ENCODE assay signal across 8 cellular contexts in genomic region chr17:8125196-8125946, GRCh38. TPM values are rescaled to one million over a fixed set of nuclear protein-coding genes. Genes with fewer than 3 reads are reported as not detected.
A peak's percentile ranks its signal among the peaks of the same experiment; 100 is the strongest.
DNase-seq lines count a peak whose midpoint lies in the region; ATAC-seq and TF ChIP-seq lines count a peak whose summit lies in the region.

No MANE protein-coding gene starts in this region.

- peak; percentile 34 for TF ChIP-seq POLR2A in GM19099 (IDR thresholded peaks at IDR 0.05; ENCODE audit: extremely low read depth, insufficient read length, low read depth)

- H3K4me1 ChIP-seq in lung (ENCODE audit: control insufficient read depth in 2 of 2, insufficient read depth in 2 of 2, low read length in 2 of 2) = peaks cover 0 to 36% of the 10 kb centered on the region in 2 donors

- no peaks in the 10 kb centered on the region for H3K9me3 ChIP-seq in lung (ENCODE audit: control insufficient read depth in 2 of 2, insufficient read depth in 1 of 2, low read length in 1 of 2)

- H3K27ac ChIP-seq in lung (ENCODE audit: low read depth in 1 of 2, low read length in 1 of 2) = no peak overlapping the region

- DNase-seq in A172 (ENCODE audit: low spot score) (peak; percentile 76), NCI-H82 (lab: John Stamatoyannopoulos, UW) (peak; percentile 95), ecto neural progenitor cell (ENCODE audit: low spot score) (peak; percentile 98), lung (ENCODE audit: low spot score) (peak; percentile 78)
- peak; percentile 86 for DNase-seq in activated CD4-positive, alpha-beta memory T cell treated with anti-CD3 and anti-CD28 coated beads, Interleukin-2, amount 10 ng/mL, durations not matched to agents 7 days and 5 days
- peak; percentile 77 to 87 (median 87) for DNase-seq in stimulated activated CD4-positive, alpha-beta T cell treated with anti-CD3 and anti-CD28 coated beads, TNF-alpha, amount 100 ng/mL, for 4 hours (ENCODE audit: low read depth in 3 of 3)

- H3K27me3 ChIP-seq in lung (ENCODE audit: control insufficient read depth, insufficient read depth) = no peaks in the 10 kb centered on the region

- WGBS in lung, 2 donors = 1% methylated on average over 40 of the region's 40 CpGs

- no peaks in the 10 kb centered on the region for H3K36me3 ChIP-seq in lung (ENCODE audit: control insufficient read depth in 2 of 2, insufficient read depth in 2 of 2, low read length in 2 of 2)

- CTCF ChIA-PET in activated CD4-positive, alpha-beta memory T cell treated with anti-CD3 and anti-CD28 coated beads, Interleukin-2, amount 10 ng/mL, durations not matched to agents 7 days and 5 days (lab: Charles Lee) = interaction anchor here (0.7 to 1.0 kb wide), 2 partner anchors 12 to 176 kb away, joined by 3 read pairs; no protein-coding TSS in a partner anchor

- H3K36me3 Mint-ChIP-seq in activated CD4-positive, alpha-beta memory T cell treated with anti-CD3 and anti-CD28 coated beads, Interleukin-2, amount 10 ng/mL, durations not matched to agents 7 days and 5 days (ENCODE audit: low read depth) = peaks cover 6% of the 10 kb centered on the region

- ATAC-seq in lung (ENCODE audit: insufficient read depth, low FRiP score) = peak; percentile 31
- ATAC-seq in HG02970 (IDR thresholded peaks at IDR 0.05; ENCODE audit: low FRiP score, unreplicated experiment) = no peak

- H3K4me3 ChIP-seq in lung = no peak overlapping the region

- peak overlapping the region; percentile 93 for H3K4me3 Mint-ChIP-seq in activated CD4-positive, alpha-beta memory T cell treated with anti-CD3 and anti-CD28 coated beads, Interleukin-2, amount 10 ng/mL, durations not matched to agents 7 days and 5 days

- TF ChIP-seq CTCF in lung (IDR thresholded peaks at IDR 0.05; ENCODE audit: control extremely low read depth, extremely low read depth) = no peak

- peak overlapping the region; percentile 71 for H3K27ac Mint-ChIP-seq in activated CD4-positive, alpha-beta memory T cell treated with anti-CD3 and anti-CD28 coated beads, Interleukin-2, amount 10 ng/mL, durations not matched to agents 7 days and 5 days

- no peaks in the 10 kb centered on the region for H3K9me3 Mint-ChIP-seq in activated CD4-positive, alpha-beta memory T cell treated with anti-CD3 and anti-CD28 coated beads, Interleukin-2, amount 10 ng/mL, durations not matched to agents 7 days and 5 days

- H3K27me3 Mint-ChIP-seq in activated CD4-positive, alpha-beta memory T cell treated with anti-CD3 and anti-CD28 coated beads, Interleukin-2, amount 10 ng/mL, durations not matched to agents 7 days and 5 days = peaks cover 51% of the 10 kb centered on the region

- peaks cover 58% of the 10 kb centered on the region for H3K4me1 Mint-ChIP-seq in activated CD4-positive, alpha-beta memory T cell treated with anti-CD3 and anti-CD28 coated beads, Interleukin-2, amount 10 ng/mL, durations not matched to agents 7 days and 5 days

- POLR2A ChIA-PET in activated CD4-positive, alpha-beta memory T cell treated with anti-CD3 and anti-CD28 coated beads, Interleukin-2, amount 10 ng/mL, durations not matched to agents 7 days and 5 days (lab: Charles Lee) = interaction anchor here (0.6 to 4.3 kb wide), 11 partner anchors 13 to 439 kb away, joined by 3 to 43 read pairs (median 6); partner anchors contain the start of gene PFAS

RNA-seq across cellular contexts. Expression of gene HES7, which starts 1.5 kb away (rescaled TPM):
- not detected in 2 replicates for total RNA-seq in A172 (2014; rRNA removed; shearing (Covaris generic))
- total RNA-seq in activated CD4-positive, alpha-beta memory T cell treated with anti-CD3 and anti-CD28 coated beads, Interleukin-2, amount 10 ng/mL, durations not matched to agents 7 days and 5 days = 1 to 10 TPM; 1.4 to 1.5 TPM
- total RNA-seq in lung = under 1 TPM in 1 of 2 donors, not detected in 1; 0.55 TPM
- under 1 TPM; 0.22 to 0.28 TPM for polyA plus RNA-seq in lung

RNA-seq across cellular contexts. Expression of gene ALOXE3, which starts 7.1 kb away (rescaled TPM):
- 0.05 TPM in 1 of 2 replicates, not detected in the other for total RNA-seq in A172 (2014; rRNA removed; shearing (Covaris generic))
- not detected for total RNA-seq in activated CD4-positive, alpha-beta memory T cell treated with anti-CD3 and anti-CD28 coated beads, Interleukin-2, amount 10 ng/mL, durations not matched to agents 7 days and 5 days
- total RNA-seq in lung = under 1 TPM in 1 of 2 donors, not detected in 1; 0.12 TPM
- under 1 TPM; 0.28 to 0.68 TPM for polyA plus RNA-seq in lung

RNA-seq across cellular contexts. Expression of gene PER1, which starts 26.8 kb away (rescaled TPM):
- 6.9 and 7.5 TPM in 2 replicates for total RNA-seq in A172 (2014; rRNA removed; shearing (Covaris generic))
- 10 to 100 TPM; 53.5 to 56.6 TPM for total RNA-seq in activated CD4-positive, alpha-beta memory T cell treated with anti-CD3 and anti-CD28 coated beads, Interleukin-2, amount 10 ng/mL, durations not matched to agents 7 days and 5 days
- 100 to 1,000 TPM; 132 to 238 TPM for total RNA-seq in lung
- 100 to 1,000 TPM in 1 of 2 donors, 10 to 100 TPM in 1; 93.5 to 126 TPM for polyA plus RNA-seq in lung

RNA-seq across cellular contexts. Expression of gene VAMP2, which starts 37.4 kb away (rescaled TPM):
- total RNA-seq in A172 (2014; rRNA removed; shearing (Covaris generic)) = 1.9 and 4.3 TPM in 2 replicates
- 10 to 100 TPM; 75.2 to 79.1 TPM for total RNA-seq in activated CD4-positive, alpha-beta memory T cell treated with anti-CD3 and anti-CD28 coated beads, Interleukin-2, amount 10 ng/mL, durations not matched to agents 7 days and 5 days
- total RNA-seq in lung = 10 to 100 TPM; 33.9 to 76.2 TPM
- polyA plus RNA-seq in lung = 10 to 100 TPM; 45.4 to 46.2 TPM

RNA-seq across cellular contexts. Expression of gene ALOX12B, which starts 37.9 kb away (rescaled TPM):
- total RNA-seq in A172 (2014; rRNA removed; shearing (Covaris generic)) = not detected in 2 replicates
- total RNA-seq in activated CD4-positive, alpha-beta memory T cell treated with anti-CD3 and anti-CD28 coated beads, Interleukin-2, amount 10 ng/mL, durations not matched to agents 7 days and 5 days = under 1 TPM; 0.20 to 0.38 TPM
- total RNA-seq in lung = under 1 TPM; 0.46 to 0.48 TPM
- polyA plus RNA-seq in lung = under 1 TPM in 1 of 2 donors, not detected in 1; 0.06 TPM
